ENCODE assay signal across 23 cellular contexts in the genomic region with DNA sequence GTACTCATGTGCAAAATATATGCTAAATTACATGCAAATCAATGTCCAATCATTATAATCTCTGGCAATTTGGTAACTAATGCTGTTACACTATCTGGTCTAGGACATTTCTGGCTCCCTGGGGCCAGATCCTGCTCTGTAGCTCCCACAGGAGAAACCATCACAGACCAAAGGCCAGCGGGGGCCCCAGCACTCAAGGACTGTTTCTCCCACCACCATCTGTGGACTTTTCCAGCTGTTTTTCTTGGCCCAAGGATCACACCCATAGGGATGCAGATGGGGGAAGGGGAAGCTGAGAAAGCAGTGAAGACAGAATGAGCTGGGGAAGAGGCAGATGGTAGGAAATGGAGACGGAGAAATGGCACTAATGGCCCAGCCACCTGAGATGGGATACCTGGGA. TPM values are rescaled to one million over a fixed set of nuclear protein-coding genes. Genes with fewer than 3 reads are reported as not detected.
DNase-seq lines count a peak whose midpoint lies in the region; ATAC-seq and TF ChIP-seq lines count a peak whose summit lies in the region.
"Had no signal": no experiment of that assay in that cellular context is flagged by ENCODE, and none has a peak within 500 bp of the region (broad histone marks: within the 10 kb centered on the region; RNA-seq: fewer than 3 reads in every experiment).

TSS of gene HIGD1B (plus strand) at position 303 of the 400 bp plus-strand sequence. CDS start 270 bp downstream, outside the sequence.

- no peak within 1 kb of the TSS for H3K27ac ChIP-seq in CD4-positive, alpha-beta memory T cell (ENCODE audit: low read depth, low read length)
- H3K27ac ChIP-seq in heart left ventricle, result peak within 1 kb of the TSS in 10 of 12 donors; percentile 6 to 68 (median 60)
- no peak within 1 kb of the TSS for H3K27ac ChIP-seq in osteoblast (ENCODE audit: low read depth, low read length)
- H3K27ac ChIP-seq in A673 (ENCODE audit: low read depth, low read length, poor library complexity, severe bottlenecking), result no peak within 1 kb of the TSS
- H3K27ac ChIP-seq: epithelial cell of prostate, GM23248, KMS-11, tibial artery had no signal

- H3K36me3 ChIP-seq in CD4-positive, alpha-beta memory T cell (ENCODE audit: insufficient read depth, low read length), result peaks cover 16% of the 10 kb centered on the region
- peaks cover 0 to 35% (median 28%) of the 10 kb centered on the region in 9 donors for H3K36me3 ChIP-seq in heart left ventricle
- peaks cover 21% of the 10 kb centered on the region for H3K36me3 ChIP-seq in osteoblast (ENCODE audit: insufficient read depth, low read length)
- H3K36me3 ChIP-seq in A673 (ENCODE audit: insufficient read depth, low read length, poor library complexity, severe bottlenecking), result peaks cover 2% of the 10 kb centered on the region

- H3K27me3 Mint-ChIP-seq in CD4-positive, alpha-beta memory T cell, result no peaks in the 10 kb centered on the region
- H3K27me3 Mint-ChIP-seq in activated CD8-positive, alpha-beta T cell treated with anti-CD3 and anti-CD28 coated beads, Interleukin-2, amount 10 ng/mL, durations not matched to agents 7 days and 5 days (ENCODE audit: low read depth), result no peaks in the 10 kb centered on the region

- no peak within 1 kb of the TSS for H3K4me3 ChIP-seq in CD4-positive, alpha-beta memory T cell (ENCODE audit: low read length in 2 of 2)
- H3K4me3 ChIP-seq in heart left ventricle, result peak within 1 kb of the TSS in 11 of 12 donors; percentile 8 to 48 (median 32)
- no peak within 1 kb of the TSS for H3K4me3 ChIP-seq in osteoblast (ENCODE audit: insufficient read depth, low read length)
- H3K4me3 ChIP-seq in A673 (ENCODE audit: low read depth, low read length, poor library complexity, severe bottlenecking), result no peak within 1 kb of the TSS
- H3K4me3 ChIP-seq: GM23248, tibial artery had no signal

- no peaks in the 10 kb centered on the region for H4K20me1 ChIP-seq in osteoblast (ENCODE audit: insufficient read depth, low read length)

- H3K27me3 ChIP-seq in CD4-positive, alpha-beta memory T cell (ENCODE audit: insufficient read depth, low read length), result no peaks in the 10 kb centered on the region
- H3K27me3 ChIP-seq in heart left ventricle (no peaks in the 10 kb centered on the region), osteoblast (ENCODE audit: insufficient read depth, low read length) (no peaks in the 10 kb centered on the region), A673 (replicated peaks; ENCODE audit: insufficient read depth, low read depth, low read length, poor library complexity) (no peaks in the 10 kb centered on the region)
- H3K27me3 ChIP-seq: tibial artery had no signal

- H3K4me1 ChIP-seq in CD4-positive, alpha-beta memory T cell (ENCODE audit: insufficient read depth, low read length), result no peaks in the 10 kb centered on the region
- H3K4me1 ChIP-seq in heart left ventricle (peaks cover 0 to 14% (median 2%) of the 10 kb centered on the region in 12 donors), osteoblast (ENCODE audit: insufficient read depth, low read length) (peaks cover 2% of the 10 kb centered on the region), A673 (ENCODE audit: insufficient read depth, low read length, poor library complexity, severe bottlenecking) (no peaks in the 10 kb centered on the region)

- no peak for TF ChIP-seq POLR2A in heart left ventricle (IDR thresholded peaks at IDR 0.05)

- no peaks in the 10 kb centered on the region for H3K79me2 ChIP-seq in osteoblast (ENCODE audit: insufficient read depth, low read length)

- no peak within 1 kb of the TSS for H3K4me2 ChIP-seq in osteoblast (ENCODE audit: insufficient read depth, low read length)
- H3K4me2 ChIP-seq: KMS-11 had no signal

- 56 to 74% (median 65%) methylated on average over 2 of the region's 2 CpGs for WGBS in heart left ventricle, 4 donors

- H3K9me3 ChIP-seq in CD4-positive, alpha-beta memory T cell (ENCODE audit: control insufficient read depth in 1 of 2, low read length in 2 of 2), result no peaks in the 10 kb centered on the region
- H3K9me3 ChIP-seq in heart left ventricle (no peaks in the 10 kb centered on the region), osteoblast (ENCODE audit: low read depth, low read length) (no peaks in the 10 kb centered on the region), A673 (ENCODE audit: low read depth, low read length, poor library complexity, severe bottlenecking) (no peaks in the 10 kb centered on the region)
- H3K9me3 ChIP-seq: tibial artery had no signal

- POLR2A ChIA-PET in CD4-positive, alpha-beta memory T cell (lab: Charles Lee; ENCODE audit: partially characterized antibody), result no interaction called here
- POLR2A ChIA-PET in activated CD8-positive, alpha-beta T cell treated with anti-CD3 and anti-CD28 coated beads, Interleukin-2, amount 10 ng/mL, durations not matched to agents 7 days and 5 days (lab: Charles Lee), result no interaction called here
- POLR2A ChIA-PET in A673 (lab: Charles Lee; ENCODE audit: low non-redundant PET), result no interaction called here

- peak within 1 kb of the TSS in 5 of 7 donors; percentile 25 to 77 (median 51) for H3K27ac Mint-ChIP-seq in CD4-positive, alpha-beta memory T cell
- H3K27ac Mint-ChIP-seq in activated CD8-positive, alpha-beta T cell treated with anti-CD3 and anti-CD28 coated beads, Interleukin-2, amount 10 ng/mL, durations not matched to agents 7 days and 5 days, result no peak within 1 kb of the TSS
- H3K27ac Mint-ChIP-seq: dendritic cell treated with granulocyte-macrophage colony-stimulating factor and Interleukin-4, amounts not matched to agents 40 ng/mL and 50 ng/mL, for 4 days; mesothelial cell of epicardium had no signal

- intact Hi-C loops in CD4-positive, alpha-beta memory T cell (cut with micrococcal nuclease), result no loop called here
- intact Hi-C loops in heart left ventricle (cut with DNase I) (loop anchor here in 1 of 10 donors (5.0 kb wide), 1 partner anchor 40 kb away; no protein-coding TSS in a partner anchor), A673 (cut with micrococcal nuclease; ENCODE audit: unreplicated experiment) (no loop called here)

- DNase-seq in CD4-positive, alpha-beta memory T cell, result no peak
- DNase-seq in NCI-H69 (lab: John Stamatoyannopoulos, UW), result peak; percentile 30
- DNase-seq in heart left ventricle, result peak in 4 of 5 donors; percentile 30 to 70 (median 56)
- DNase-seq in osteoblast (ENCODE audit: insufficient read length, low spot score, missing footprints), result peak; percentile 70
- no peak for DNase-seq in activated CD8-positive, alpha-beta T cell treated with anti-CD3 and anti-CD28 coated beads, Interleukin-2, amount 10 ng/mL, durations not matched to agents 7 days and 5 days
- DNase-seq in A673 (ENCODE audit: low spot score), result no peak
- no peak for DNase-seq in middle frontal gyrus (ENCODE audit: extremely low spot score, low spot score)
- DNase-seq: activated CD4-positive, alpha-beta T cell treated with anti-CD3 and anti-CD28 coated beads for 48 hours; activated CD8-positive, alpha-beta memory T cell treated with anti-CD3 and anti-CD28 coated beads, Interleukin-2, amount 50 U/mL, for 4 hours; activated naive CD4-positive, alpha-beta T cell treated with Interleukin-2 at 50 U/mL for 16 hours; COR-L47; foreskin fibroblast; GM23248; NCI-H187 treated with DMSO at 0.1 percent for 48 hours; NCI-H345; NK-92 treated with Interleukin-12 subunit alpha and Interleukin-12 subunit beta, amount 100 ng/mL, for 24 hours; tibial artery had no signal

- peaks cover 0 to 2% (median 0%) of the 10 kb centered on the region in 4 donors for H3K4me1 Mint-ChIP-seq in CD4-positive, alpha-beta memory T cell
- no peaks in the 10 kb centered on the region for H3K4me1 Mint-ChIP-seq in activated CD8-positive, alpha-beta T cell treated with anti-CD3 and anti-CD28 coated beads, Interleukin-2, amount 10 ng/mL, durations not matched to agents 7 days and 5 days (ENCODE audit: low read depth)

- no TSS peak for BruUV-seq in A673 (replicated peaks; lab: Mats Ljungman, UMichigan)

- H3K36me3 Mint-ChIP-seq in CD4-positive, alpha-beta memory T cell, result peaks cover 17 to 33% of the 10 kb centered on the region in 2 donors
- H3K36me3 Mint-ChIP-seq in activated CD8-positive, alpha-beta T cell treated with anti-CD3 and anti-CD28 coated beads, Interleukin-2, amount 10 ng/mL, durations not matched to agents 7 days and 5 days (ENCODE audit: low read depth), result peaks cover 27% of the 10 kb centered on the region

- no peak within 1 kb of the TSS for H3K4me3 Mint-ChIP-seq in CD4-positive, alpha-beta memory T cell
- H3K4me3 Mint-ChIP-seq in activated CD8-positive, alpha-beta T cell treated with anti-CD3 and anti-CD28 coated beads, Interleukin-2, amount 10 ng/mL, durations not matched to agents 7 days and 5 days, result no peak within 1 kb of the TSS
- H3K4me3 Mint-ChIP-seq: dendritic cell treated with granulocyte-macrophage colony-stimulating factor and Interleukin-4, amounts not matched to agents 40 ng/mL and 50 ng/mL, for 4 days; mesothelial cell of epicardium had no signal

- ATAC-seq in heart left ventricle (peak in 1 of 4 donors; percentile 16), GM21825 (IDR thresholded peaks at IDR 0.05; ENCODE audit: unreplicated experiment) (no peak)
- no peak for ATAC-seq in activated CD8-positive, alpha-beta T cell treated with anti-CD3 and anti-CD28 coated beads, Interleukin-2, amount 10 ng/mL, durations not matched to agents 7 days and 5 days

- no peaks in the 10 kb centered on the region for H3K9me3 Mint-ChIP-seq in CD4-positive, alpha-beta memory T cell
- no peaks in the 10 kb centered on the region for H3K9me3 Mint-ChIP-seq in activated CD8-positive, alpha-beta T cell treated with anti-CD3 and anti-CD28 coated beads, Interleukin-2, amount 10 ng/mL, durations not matched to agents 7 days and 5 days (ENCODE audit: insufficient read depth)
- H3K9me3 Mint-ChIP-seq: dendritic cell treated with granulocyte-macrophage colony-stimulating factor and Interleukin-4, amounts not matched to agents 40 ng/mL and 50 ng/mL, for 4 days; mesothelial cell of epicardium had no signal

- no peak within 1 kb of the TSS for H2AFZ ChIP-seq in osteoblast (ENCODE audit: low read length)
- H2AFZ ChIP-seq: GM23248 had no signal

- TF ChIP-seq CTCF in heart left ventricle (IDR thresholded peaks at IDR 0.05), result no peak
- no peak for TF ChIP-seq CTCF in osteoblast (IDR thresholded peaks at IDR 0.05; ENCODE audit: extremely low read depth, low read depth, low read length)
- no peak for TF ChIP-seq CTCF in A673 (conservative IDR thresholded peaks at IDR 0.05; ENCODE audit: low read depth, low read length)

- CTCF ChIA-PET in CD4-positive, alpha-beta memory T cell (lab: Charles Lee; ENCODE audit: partially characterized antibody), result interaction anchor here (1.6 to 2.9 kb wide), 2 partner anchors 18 to 73 kb away, joined by 3 to 9 read pairs; no protein-coding TSS in a partner anchor
- CTCF ChIA-PET in activated CD8-positive, alpha-beta T cell treated with anti-CD3 and anti-CD28 coated beads, Interleukin-2, amount 10 ng/mL, durations not matched to agents 7 days and 5 days (lab: Charles Lee), result interaction anchor here (0.5 to 1.3 kb wide), 3 partner anchors 17 to 804 kb away, joined by 3 to 4 read pairs (median 3); no protein-coding TSS in a partner anchor
- CTCF ChIA-PET in A673 (lab: Charles Lee), result no interaction called here

RNA-seq across cellular contexts. Expression of gene HIGD1B, which starts in this region (rescaled TPM):
- not detected for total RNA-seq in CD4-positive, alpha-beta memory T cell
- not detected for polyA plus RNA-seq in CD4-positive, alpha-beta memory T cell
- total RNA-seq in heart left ventricle (10 to 100 TPM in 5 of 9 donors, 1 to 10 TPM in 4; 4.3 to 23.7 (median 12.9) TPM), osteoblast (not detected in 2 replicates), A673 (2021) (not detected in 2 replicates)
- 10 to 100 TPM; 14.3 to 30.9 TPM for polyA plus RNA-seq in heart left ventricle
- total RNA-seq in activated CD8-positive, alpha-beta T cell treated with anti-CD3 and anti-CD28 coated beads, Interleukin-2, amount 10 ng/mL, durations not matched to agents 7 days and 5 days, result not detected
- total RNA-seq: GM23248, kidney epithelial cell, mesothelial cell of epicardium had no signal
- polyA plus RNA-seq: GM23248 had no signal

Comparison
In these comparisons a context has a peak if more than half of its experiments do, and no peak if none do; other contexts are left out.
1. RNA of gene HIGD1B (polyA plus RNA-seq): 14.3 to 30.9 TPM in heart left ventricle; not detected in CD4-positive, alpha-beta memory T cell; every median in the first group is over 10 times any median in the second.
2. Peak in DNase-seq in osteoblast; RNA of the gene not detected or under 1 TPM.
3. DNase-seq: peak in NCI-H69 (single experiment) and heart left ventricle (4 of 5); none in CD4-positive, alpha-beta memory T cell (0 of 5), activated CD8-positive, alpha-beta T cell treated with anti-CD3 and anti-CD28 coated beads, Interleukin-2, amount 10 ng/mL, durations not matched to agents 7 days and 5 days (single experiment), A673 (single experiment) and middle frontal gyrus (single experiment).
4. H3K27ac ChIP-seq: peak in heart left ventricle (10 of 12); none in CD4-positive, alpha-beta memory T cell (single experiment), osteoblast (single experiment) and A673 (single experiment).
5. H3K4me3 ChIP-seq: peak in heart left ventricle (11 of 12); none in CD4-positive, alpha-beta memory T cell (0 of 2), osteoblast (single experiment) and A673 (single experiment).